1 cellular context compared by ENCODE assay signal in genomic region chr19:33040994-33041827, GRCh38.
TF ChIP-seq lines count a peak whose summit lies in the region.

No MANE protein-coding gene starts in this region.

TF ChIP-seq in HepG2, 621 proteins besides CTCF, POLR2A, EP300 and RAD21 (continued from another document and continues in another):
- peak; percentile 53; the same call in 1 of the 2 replicates for TF ChIP-seq HOMEZ (CRISPR knock-in tag; IDR thresholded peaks at IDR 0.05; ENCODE audit: low read depth)
- TF ChIP-seq ZNF790 (CRISPR knock-in tag; IDR thresholded peaks at IDR 0.05; ENCODE audit: borderline replicate concordance) = peak; percentile 47; the same call in 1 of the 2 replicates
- TF ChIP-seq NFE2L1 (CRISPR knock-in tag; IDR thresholded peaks at IDR 0.05; ENCODE audit: borderline replicate concordance) = no peak
- peak; percentile 42; the same call in 1 of the 2 replicates for TF ChIP-seq RFXAP (CRISPR knock-in tag; IDR thresholded peaks at IDR 0.05; ENCODE audit: borderline replicate concordance)
- no peak for TF ChIP-seq SP4 (CRISPR knock-in tag; IDR thresholded peaks at IDR 0.05)
- TF ChIP-seq HNF4A (CRISPR knock-in tag; IDR thresholded peaks at IDR 0.05) = peak; percentile 85
- peak; percentile 93 for TF ChIP-seq ASH2L (IDR thresholded peaks at IDR 0.05; ENCODE audit: insufficient read length, low read depth, low read length)
- peak; percentile 76 for TF ChIP-seq MEIS2 (CRISPR knock-in tag; IDR thresholded peaks at IDR 0.05)
- TF ChIP-seq NR2C2 (CRISPR knock-in tag; IDR thresholded peaks at IDR 0.05; ENCODE audit: borderline replicate concordance) = peak; percentile 68
- TF ChIP-seq SALL1 (CRISPR knock-in tag; IDR thresholded peaks at IDR 0.05) = peak; percentile 86
- TF ChIP-seq, protein P1, sequence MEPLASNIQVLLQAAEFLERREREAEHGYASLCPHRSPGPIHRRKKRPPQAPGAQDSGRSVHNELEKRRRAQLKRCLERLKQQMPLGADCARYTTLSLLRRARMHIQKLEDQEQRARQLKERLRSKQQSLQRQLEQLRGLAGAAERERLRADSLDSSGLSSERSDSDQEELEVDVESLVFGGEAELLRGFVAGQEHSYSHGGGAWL (CRISPR knock-in tag; IDR thresholded peaks at IDR 0.05) = no peak
- TF ChIP-seq DMTF1 (CRISPR knock-in tag; IDR thresholded peaks at IDR 0.05) = 0 out of 2 replicates have a peak, but pooled peaks have one; percentile 30
- TF ChIP-seq ERF (CRISPR knock-in tag; IDR thresholded peaks at IDR 0.05) = peak; percentile 46
- TF ChIP-seq BHLHE40 (IDR thresholded peaks at IDR 0.05; ENCODE audit: low read length) = peak; percentile 29
- TF ChIP-seq ZNF143 (CRISPR knock-in tag; IDR thresholded peaks at IDR 0.05) = no peak
- TF ChIP-seq FOSL2 (CRISPR knock-in tag; IDR thresholded peaks at IDR 0.05) = peak; percentile 86
- 0 out of 2 replicates have a peak, but pooled peaks have one; percentile 41 for TF ChIP-seq PAX8 (CRISPR knock-in tag; IDR thresholded peaks at IDR 0.05; ENCODE audit: borderline replicate concordance)
- TF ChIP-seq, protein P2, sequence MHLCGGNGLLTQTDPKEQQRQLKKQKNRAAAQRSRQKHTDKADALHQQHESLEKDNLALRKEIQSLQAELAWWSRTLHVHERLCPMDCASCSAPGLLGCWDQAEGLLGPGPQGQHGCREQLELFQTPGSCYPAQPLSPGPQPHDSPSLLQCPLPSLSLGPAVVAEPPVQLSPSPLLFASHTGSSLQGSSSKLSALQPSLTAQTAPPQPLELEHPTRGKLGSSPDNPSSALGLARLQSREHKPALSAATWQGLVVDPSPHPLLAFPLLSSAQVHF (CRISPR knock-in tag; IDR thresholded peaks at IDR 0.05) = no peak
- no peak for TF ChIP-seq RELA (CRISPR knock-in tag; IDR thresholded peaks at IDR 0.05)
- TF ChIP-seq KAT8 (CRISPR knock-in tag; IDR thresholded peaks at IDR 0.05) = peak; percentile 81
- peak; percentile 64; the same call in 1 of the 2 replicates for TF ChIP-seq ZNF878 (CRISPR knock-in tag; IDR thresholded peaks at IDR 0.05)
- peak; percentile 76 for TF ChIP-seq ZNF430 (CRISPR knock-in tag; IDR thresholded peaks at IDR 0.05)
- no peak for TF ChIP-seq SRSF4 (IDR thresholded peaks at IDR 0.05; ENCODE audit: low read depth, low read length, poor library complexity, severe bottlenecking)
- peak; percentile 89 for TF ChIP-seq NFKBIZ (CRISPR knock-in tag; IDR thresholded peaks at IDR 0.05)
- TF ChIP-seq ZHX2 (IDR thresholded peaks at IDR 0.05; ENCODE audit: low read depth) = 0 out of 2 replicates have a peak, but pooled peaks have one; percentile 31
- no peak for TF ChIP-seq ZHX2 (CRISPR knock-in tag; IDR thresholded peaks at IDR 0.05; ENCODE audit: borderline replicate concordance)
- peak; percentile 1 to 5; a peak in 1 of 4 replicates for TF ChIP-seq MAFK (conservative IDR thresholded peaks at IDR 0.05 in 1 of 2, IDR thresholded peaks at IDR 0.05 in 1 of 2; ENCODE audit: low read length in 2 of 2)
- no peak for TF ChIP-seq TEF (CRISPR knock-in tag; IDR thresholded peaks at IDR 0.05)
- TF ChIP-seq HNF1B (CRISPR knock-in tag; IDR thresholded peaks at IDR 0.05) = peak; percentile 98
- TF ChIP-seq ZNF574 (CRISPR knock-in tag; IDR thresholded peaks at IDR 0.05) = peak; percentile 82
- TF ChIP-seq PAWR (CRISPR knock-in tag; IDR thresholded peaks at IDR 0.05; ENCODE audit: borderline replicate concordance) = no peak
- peak; percentile 31; the same call in 1 of the 2 replicates for TF ChIP-seq ELF1 (CRISPR knock-in tag; IDR thresholded peaks at IDR 0.05)
- TF ChIP-seq CBFB (CRISPR knock-in tag; IDR thresholded peaks at IDR 0.05) = peak; percentile 52; the same call in 1 of the 2 replicates
- peak; percentile 89 for TF ChIP-seq PHF21A (CRISPR knock-in tag; IDR thresholded peaks at IDR 0.05)
- TF ChIP-seq RCOR2 (CRISPR knock-in tag; IDR thresholded peaks at IDR 0.05) = peak; percentile 46
- no peak for TF ChIP-seq ZKSCAN1 (IDR thresholded peaks at IDR 0.05; ENCODE audit: low read length)
- no peak for TF ChIP-seq NFRKB (IDR thresholded peaks at IDR 0.05)
- TF ChIP-seq MIXL1 (CRISPR knock-in tag; IDR thresholded peaks at IDR 0.05) = peak; percentile 87
- peak; percentile 43; the same call in 1 of the 2 replicates for TF ChIP-seq ZNF749 (CRISPR knock-in tag; IDR thresholded peaks at IDR 0.05; ENCODE audit: borderline replicate concordance)
- no peak for TF ChIP-seq U2AF1 (optimal IDR thresholded peaks at IDR 0.05; ENCODE audit: low read depth, low read length)
- peak; percentile 68; the same call in 1 of the 2 replicates for TF ChIP-seq POLR2G (IDR thresholded peaks at IDR 0.05; ENCODE audit: low read depth, low read length)
- TF ChIP-seq REL (CRISPR knock-in tag; conservative IDR thresholded peaks at IDR 0.05) = no peak
- TF ChIP-seq ESRRA (CRISPR knock-in tag; IDR thresholded peaks at IDR 0.05; ENCODE audit: low read depth) = peak; percentile 66; the same call in 1 of the 2 replicates
- TF ChIP-seq PATZ1 (CRISPR knock-in tag; IDR thresholded peaks at IDR 0.05) = peak; percentile 91
- TF ChIP-seq RFX5 (IDR thresholded peaks at IDR 0.05; ENCODE audit: low read depth, low read length) = peak; percentile 67; the same call in 1 of the 2 replicates
- TF ChIP-seq, protein P3, sequence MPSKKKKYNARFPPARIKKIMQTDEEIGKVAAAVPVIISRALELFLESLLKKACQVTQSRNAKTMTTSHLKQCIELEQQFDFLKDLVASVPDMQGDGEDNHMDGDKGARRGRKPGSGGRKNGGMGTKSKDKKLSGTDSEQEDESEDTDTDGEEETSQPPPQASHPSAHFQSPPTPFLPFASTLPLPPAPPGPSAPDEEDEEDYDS (CRISPR knock-in tag; IDR thresholded peaks at IDR 0.05) = peak; percentile 72
